1 cellular context compared by ENCODE assay signal in genomic region chr10:36089790-36090391, GRCh38.
TF ChIP-seq lines count a peak whose summit lies in the region.

No MANE protein-coding gene starts in this region.

TF ChIP-seq in GM12878, 131 proteins besides CTCF, POLR2A, EP300 and RAD21 (continued from another document):
- TF ChIP-seq MEF2A (IDR thresholded peaks at IDR 0.05; ENCODE audit: insufficient read depth, low read depth, low read length) (peak; percentile 67; the same call in 1 of the 2 replicates), NR2F1 (conservative IDR thresholded peaks at IDR 0.05) (no peak), MYC (IDR thresholded peaks at IDR 0.05; ENCODE audit: insufficient read depth, insufficient read length, insufficient replicate concordance, low read length, severe bottlenecking) (no peak), CHD2 (IDR thresholded peaks at IDR 0.05; ENCODE audit: borderline replicate concordance, low read depth, low read length) (no peak), MTA3 (IDR thresholded peaks at IDR 0.05; ENCODE audit: borderline replicate concordance, low read length) (no peak), FOXK2 (IDR thresholded peaks at IDR 0.05) (no peak), SMARCA5 (IDR thresholded peaks at IDR 0.05) (no peak), BCL3 (IDR thresholded peaks at IDR 0.05; ENCODE audit: borderline replicate concordance, insufficient read depth, low read depth, low read length, poor library complexity, severe bottlenecking) (no peak), ZBTB33 (IDR thresholded peaks at IDR 0.05) (no peak), SUPT20H (IDR thresholded peaks at IDR 0.05; ENCODE audit: borderline replicate concordance, control insufficient read depth, low read depth, low read length) (no peak), ZBTB40 (IDR thresholded peaks at IDR 0.05; ENCODE audit: borderline replicate concordance) (peak; percentile 10; the same call in 1 of the 2 replicates), BACH1 (IDR thresholded peaks at IDR 0.05; ENCODE audit: borderline replicate concordance) (no peak), SKIL (IDR thresholded peaks at IDR 0.05; ENCODE audit: low read depth, poor library complexity, severe bottlenecking) (no peak), NR2C2 (IDR thresholded peaks at IDR 0.05; ENCODE audit: borderline replicate concordance, control insufficient read depth, insufficient read length, low read depth) (no peak), RELA (IDR thresholded peaks at IDR 0.05; ENCODE audit: borderline replicate concordance, partially characterized antibody) (no peak), CEBPZ (IDR thresholded peaks at IDR 0.05; ENCODE audit: low read depth, low read length) (no peak), SREBF2 (IDR thresholded peaks at IDR 0.05; ENCODE audit: low read length) (no peak), ATF2 (IDR thresholded peaks at IDR 0.05; ENCODE audit: low read length) (0 out of 2 replicates have a peak, but pooled peaks have one; percentile 18), BCL11A (IDR thresholded peaks at IDR 0.05; ENCODE audit: low read depth, low read length) (peak; percentile 30; the same call in 1 of the 2 replicates)
TF ChIP-seq in GM12878: peak in this region for 7.
